Comparison of ENCODE assay signal across 1 cellular context in the genomic region with DNA sequence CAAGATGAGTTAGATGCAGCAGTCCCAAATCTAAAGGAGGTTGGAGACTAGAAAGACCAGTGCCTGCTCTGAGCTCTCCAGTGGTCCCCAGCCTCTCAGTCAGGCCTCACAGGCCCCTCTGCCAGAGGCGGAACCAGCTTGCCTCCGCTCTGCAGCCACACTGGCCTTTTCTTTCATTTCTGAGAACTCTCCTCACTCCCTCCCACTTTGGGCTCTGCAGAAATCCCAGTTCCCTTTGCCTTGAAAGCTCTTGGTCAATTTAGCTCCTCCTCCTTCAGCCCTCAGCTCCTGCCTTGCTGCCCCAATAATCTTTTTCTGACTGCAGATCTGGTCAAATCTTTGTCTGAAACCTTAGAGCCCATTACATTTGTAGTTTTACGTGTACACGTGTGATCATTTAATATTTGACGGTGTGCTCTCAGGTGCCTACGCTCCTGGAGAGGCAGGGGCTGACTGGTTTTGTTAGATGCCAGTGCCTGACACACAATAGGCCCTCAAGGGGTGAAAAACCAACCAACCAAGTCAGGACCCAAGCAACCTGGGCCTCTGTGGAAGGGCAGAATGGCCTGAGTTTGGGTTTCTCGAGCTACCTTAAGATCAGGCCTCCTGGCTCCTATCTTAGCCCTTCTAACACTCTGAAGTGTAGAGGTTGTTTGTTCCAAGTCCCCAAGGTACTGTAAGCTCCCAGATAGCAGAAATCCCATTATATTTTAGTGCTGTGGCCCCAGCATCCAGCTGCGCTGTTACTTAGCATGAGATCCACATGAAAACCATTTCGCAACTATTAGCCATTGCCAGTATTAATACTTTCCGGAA.
TF ChIP-seq lines count a peak whose summit lies in the region.

No MANE protein-coding gene starts in this region.

TF ChIP-seq in HepG2, 621 proteins besides CTCF, POLR2A, EP300 and RAD21 (continued from another document):
- TF ChIP-seq CEBPB (IDR thresholded peaks at IDR 0.05; ENCODE audit: borderline replicate concordance, low read depth, low read length) (peak; percentile 76), RORA (CRISPR knock-in tag; IDR thresholded peaks at IDR 0.05) (no peak), SAFB2 (CRISPR knock-in tag; IDR thresholded peaks at IDR 0.05; ENCODE audit: borderline replicate concordance, low read depth) (0 out of 2 replicates have a peak, but pooled peaks have one; percentile 32), CEBPG (CRISPR knock-in tag; IDR thresholded peaks at IDR 0.05) (peak; percentile 58; the same call in 1 of the 2 replicates), ZNF205 (CRISPR knock-in tag; IDR thresholded peaks at IDR 0.05) (no peak), SMAD9 (CRISPR knock-in tag; IDR thresholded peaks at IDR 0.05) (no peak), HDAC2 (CRISPR knock-in tag; IDR thresholded peaks at IDR 0.05) (peak; percentile 5; the same call in 1 of the 2 replicates), PHF21A (CRISPR knock-in tag; IDR thresholded peaks at IDR 0.05) (peak; percentile 36), ZNF543 (CRISPR knock-in tag; IDR thresholded peaks at IDR 0.05) (peak; percentile 96), DNMT1 (CRISPR knock-in tag; IDR thresholded peaks at IDR 0.05) (no peak), SAP130 (CRISPR knock-in tag; IDR thresholded peaks at IDR 0.05; ENCODE audit: low read depth) (peak; percentile 56), ZNF292 (CRISPR knock-in tag; IDR thresholded peaks at IDR 0.05; ENCODE audit: borderline replicate concordance, low read depth) (0 out of 2 replicates have a peak, but pooled peaks have one; percentile 4), ZC3H4 (CRISPR knock-in tag; IDR thresholded peaks at IDR 0.05; ENCODE audit: borderline replicate concordance) (peak; percentile 52; the same call in 1 of the 2 replicates), CENPX (CRISPR knock-in tag; IDR thresholded peaks at IDR 0.05) (peak; percentile 26; the same call in 1 of the 2 replicates), KDM3A (CRISPR knock-in tag; IDR thresholded peaks at IDR 0.05; ENCODE audit: low read depth) (no peak), ZBTB20 (CRISPR knock-in tag; IDR thresholded peaks at IDR 0.05; ENCODE audit: borderline replicate concordance, low read depth) (peak; percentile 17; the same call in 1 of the 2 replicates), ZNF12 (CRISPR knock-in tag; IDR thresholded peaks at IDR 0.05) (no peak), XRCC5 (optimal IDR thresholded peaks at IDR 0.05; ENCODE audit: low read length) (peak; percentile 26), CHD2 (IDR thresholded peaks at IDR 0.05; ENCODE audit: low read depth, low read length) (no peak), ARNTL (CRISPR knock-in tag; IDR thresholded peaks at IDR 0.05) (peak; percentile 35; the same call in 1 of the 2 replicates), TARDBP (CRISPR knock-in tag; IDR thresholded peaks at IDR 0.05) (peak; percentile 26; the same call in 1 of the 2 replicates), HDAC6 (IDR thresholded peaks at IDR 0.05; ENCODE audit: low read depth, low read length) (no peak), ZNF230 (CRISPR knock-in tag; IDR thresholded peaks at IDR 0.05) (0 out of 2 replicates have a peak, but pooled peaks have one; percentile 15), ZFY (CRISPR knock-in tag; IDR thresholded peaks at IDR 0.05) (peak; percentile 41; the same call in 1 of the 2 replicates), TBP (CRISPR knock-in tag; IDR thresholded peaks at IDR 0.05) (no peak)
- TF ChIP-seq, protein P1, sequence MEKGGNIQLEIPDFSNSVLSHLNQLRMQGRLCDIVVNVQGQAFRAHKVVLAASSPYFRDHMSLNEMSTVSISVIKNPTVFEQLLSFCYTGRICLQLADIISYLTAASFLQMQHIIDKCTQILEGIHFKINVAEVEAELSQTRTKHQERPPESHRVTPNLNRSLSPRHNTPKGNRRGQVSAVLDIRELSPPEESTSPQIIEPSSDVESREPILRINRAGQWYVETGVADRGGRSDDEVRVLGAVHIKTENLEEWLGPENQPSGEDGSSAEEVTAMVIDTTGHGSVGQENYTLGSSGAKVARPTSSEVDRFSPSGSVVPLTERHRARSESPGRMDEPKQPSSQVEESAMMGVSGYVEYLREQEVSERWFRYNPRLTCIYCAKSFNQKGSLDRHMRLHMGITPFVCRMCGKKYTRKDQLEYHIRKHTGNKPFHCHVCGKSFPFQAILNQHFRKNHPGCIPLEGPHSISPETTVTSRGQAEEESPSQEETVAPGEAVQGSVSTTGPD (CRISPR knock-in tag; IDR thresholded peaks at IDR 0.05) = no peak
- TF ChIP-seq, protein P2, sequence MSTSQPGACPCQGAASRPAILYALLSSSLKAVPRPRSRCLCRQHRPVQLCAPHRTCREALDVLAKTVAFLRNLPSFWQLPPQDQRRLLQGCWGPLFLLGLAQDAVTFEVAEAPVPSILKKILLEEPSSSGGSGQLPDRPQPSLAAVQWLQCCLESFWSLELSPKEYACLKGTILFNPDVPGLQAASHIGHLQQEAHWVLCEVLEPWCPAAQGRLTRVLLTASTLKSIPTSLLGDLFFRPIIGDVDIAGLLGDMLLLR (CRISPR knock-in tag; IDR thresholded peaks at IDR 0.05) = 0 out of 2 replicates have a peak, but pooled peaks have one; percentile 33
- TF ChIP-seq, protein P3, sequence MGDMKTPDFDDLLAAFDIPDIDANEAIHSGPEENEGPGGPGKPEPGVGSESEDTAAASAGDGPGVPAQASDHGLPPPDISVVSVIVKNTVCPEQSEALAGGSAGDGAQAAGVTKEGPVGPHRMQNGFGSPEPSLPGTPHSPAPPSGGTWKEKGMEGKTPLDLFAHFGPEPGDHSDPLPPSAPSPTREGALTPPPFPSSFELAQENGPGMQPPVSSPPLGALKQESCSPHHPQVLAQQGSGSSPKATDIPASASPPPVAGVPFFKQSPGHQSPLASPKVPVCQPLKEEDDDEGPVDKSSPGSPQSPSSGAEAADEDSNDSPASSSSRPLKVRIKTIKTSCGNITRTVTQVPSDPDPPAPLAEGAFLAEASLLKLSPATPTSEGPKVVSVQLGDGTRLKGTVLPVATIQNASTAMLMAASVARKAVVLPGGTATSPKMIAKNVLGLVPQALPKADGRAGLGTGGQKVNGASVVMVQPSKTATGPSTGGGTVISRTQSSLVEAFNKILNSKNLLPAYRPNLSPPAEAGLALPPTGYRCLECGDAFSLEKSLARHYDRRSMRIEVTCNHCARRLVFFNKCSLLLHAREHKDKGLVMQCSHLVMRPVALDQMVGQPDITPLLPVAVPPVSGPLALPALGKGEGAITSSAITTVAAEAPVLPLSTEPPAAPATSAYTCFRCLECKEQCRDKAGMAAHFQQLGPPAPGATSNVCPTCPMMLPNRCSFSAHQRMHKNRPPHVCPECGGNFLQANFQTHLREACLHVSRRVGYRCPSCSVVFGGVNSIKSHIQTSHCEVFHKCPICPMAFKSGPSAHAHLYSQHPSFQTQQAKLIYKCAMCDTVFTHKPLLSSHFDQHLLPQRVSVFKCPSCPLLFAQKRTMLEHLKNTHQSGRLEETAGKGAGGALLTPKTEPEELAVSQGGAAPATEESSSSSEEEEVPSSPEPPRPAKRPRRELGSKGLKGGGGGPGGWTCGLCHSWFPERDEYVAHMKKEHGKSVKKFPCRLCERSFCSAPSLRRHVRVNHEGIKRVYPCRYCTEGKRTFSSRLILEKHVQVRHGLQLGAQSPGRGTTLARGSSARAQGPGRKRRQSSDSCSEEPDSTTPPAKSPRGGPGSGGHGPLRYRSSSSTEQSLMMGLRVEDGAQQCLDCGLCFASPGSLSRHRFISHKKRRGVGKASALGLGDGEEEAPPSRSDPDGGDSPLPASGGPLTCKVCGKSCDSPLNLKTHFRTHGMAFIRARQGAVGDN (CRISPR knock-in tag; IDR thresholded peaks at IDR 0.05) = peak; percentile 57
- TF ChIP-seq, protein P4, sequence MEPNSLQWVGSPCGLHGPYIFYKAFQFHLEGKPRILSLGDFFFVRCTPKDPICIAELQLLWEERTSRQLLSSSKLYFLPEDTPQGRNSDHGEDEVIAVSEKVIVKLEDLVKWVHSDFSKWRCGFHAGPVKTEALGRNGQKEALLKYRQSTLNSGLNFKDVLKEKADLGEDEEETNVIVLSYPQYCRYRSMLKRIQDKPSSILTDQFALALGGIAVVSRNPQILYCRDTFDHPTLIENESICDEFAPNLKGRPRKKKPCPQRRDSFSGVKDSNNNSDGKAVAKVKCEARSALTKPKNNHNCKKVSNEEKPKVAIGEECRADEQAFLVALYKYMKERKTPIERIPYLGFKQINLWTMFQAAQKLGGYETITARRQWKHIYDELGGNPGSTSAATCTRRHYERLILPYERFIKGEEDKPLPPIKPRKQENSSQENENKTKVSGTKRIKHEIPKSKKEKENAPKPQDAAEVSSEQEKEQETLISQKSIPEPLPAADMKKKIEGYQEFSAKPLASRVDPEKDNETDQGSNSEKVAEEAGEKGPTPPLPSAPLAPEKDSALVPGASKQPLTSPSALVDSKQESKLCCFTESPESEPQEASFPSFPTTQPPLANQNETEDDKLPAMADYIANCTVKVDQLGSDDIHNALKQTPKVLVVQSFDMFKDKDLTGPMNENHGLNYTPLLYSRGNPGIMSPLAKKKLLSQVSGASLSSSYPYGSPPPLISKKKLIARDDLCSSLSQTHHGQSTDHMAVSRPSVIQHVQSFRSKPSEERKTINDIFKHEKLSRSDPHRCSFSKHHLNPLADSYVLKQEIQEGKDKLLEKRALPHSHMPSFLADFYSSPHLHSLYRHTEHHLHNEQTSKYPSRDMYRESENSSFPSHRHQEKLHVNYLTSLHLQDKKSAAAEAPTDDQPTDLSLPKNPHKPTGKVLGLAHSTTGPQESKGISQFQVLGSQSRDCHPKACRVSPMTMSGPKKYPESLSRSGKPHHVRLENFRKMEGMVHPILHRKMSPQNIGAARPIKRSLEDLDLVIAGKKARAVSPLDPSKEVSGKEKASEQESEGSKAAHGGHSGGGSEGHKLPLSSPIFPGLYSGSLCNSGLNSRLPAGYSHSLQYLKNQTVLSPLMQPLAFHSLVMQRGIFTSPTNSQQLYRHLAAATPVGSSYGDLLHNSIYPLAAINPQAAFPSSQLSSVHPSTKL (CRISPR knock-in tag; IDR thresholded peaks at IDR 0.05) = peak; percentile 32; the same call in 1 of the 2 replicates
- TF ChIP-seq, protein P5, sequence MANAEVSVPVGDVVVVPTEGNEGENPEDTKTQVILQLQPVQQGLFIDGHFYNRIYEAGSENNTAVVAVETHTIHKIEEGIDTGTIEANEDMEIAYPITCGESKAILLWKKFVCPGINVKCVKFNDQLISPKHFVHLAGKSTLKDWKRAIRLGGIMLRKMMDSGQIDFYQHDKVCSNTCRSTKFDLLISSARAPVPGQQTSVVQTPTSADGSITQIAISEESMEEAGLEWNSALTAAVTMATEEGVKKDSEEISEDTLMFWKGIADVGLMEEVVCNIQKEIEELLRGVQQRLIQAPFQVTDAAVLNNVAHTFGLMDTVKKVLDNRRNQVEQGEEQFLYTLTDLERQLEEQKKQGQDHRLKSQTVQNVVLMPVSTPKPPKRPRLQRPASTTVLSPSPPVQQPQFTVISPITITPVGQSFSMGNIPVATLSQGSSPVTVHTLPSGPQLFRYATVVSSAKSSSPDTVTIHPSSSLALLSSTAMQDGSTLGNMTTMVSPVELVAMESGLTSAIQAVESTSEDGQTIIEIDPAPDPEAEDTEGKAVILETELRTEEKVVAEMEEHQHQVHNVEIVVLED (CRISPR knock-in tag; IDR thresholded peaks at IDR 0.05; ENCODE audit: borderline replicate concordance) = no peak
